Comparison of ENCODE assay signal across 1 cellular context in the genomic region with DNA sequence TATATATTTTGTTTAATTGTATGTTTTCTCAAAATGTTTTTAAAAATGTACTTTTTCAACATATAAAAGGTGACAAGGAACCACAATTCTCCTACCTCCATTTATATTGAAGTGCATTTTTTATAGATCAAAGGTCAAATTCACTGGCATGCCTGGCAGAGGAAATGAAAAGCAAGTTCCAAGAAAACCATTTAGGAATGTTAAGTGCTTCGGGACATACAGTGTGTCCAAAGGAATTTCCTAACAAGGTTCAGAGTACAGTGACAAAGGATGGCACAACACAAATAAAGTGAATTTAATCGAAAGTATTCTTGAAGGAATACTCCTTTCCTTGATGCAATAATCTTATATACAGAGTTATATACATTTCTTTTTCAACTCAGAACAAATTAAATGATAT.
TF ChIP-seq lines count a peak whose summit lies in the region.

No MANE protein-coding gene starts in this region.

TF ChIP-seq in GM23338, 12 proteins besides CTCF, POLR2A, EP300 and RAD21 (continued from another document):
- TF ChIP-seq, protein P1, sequence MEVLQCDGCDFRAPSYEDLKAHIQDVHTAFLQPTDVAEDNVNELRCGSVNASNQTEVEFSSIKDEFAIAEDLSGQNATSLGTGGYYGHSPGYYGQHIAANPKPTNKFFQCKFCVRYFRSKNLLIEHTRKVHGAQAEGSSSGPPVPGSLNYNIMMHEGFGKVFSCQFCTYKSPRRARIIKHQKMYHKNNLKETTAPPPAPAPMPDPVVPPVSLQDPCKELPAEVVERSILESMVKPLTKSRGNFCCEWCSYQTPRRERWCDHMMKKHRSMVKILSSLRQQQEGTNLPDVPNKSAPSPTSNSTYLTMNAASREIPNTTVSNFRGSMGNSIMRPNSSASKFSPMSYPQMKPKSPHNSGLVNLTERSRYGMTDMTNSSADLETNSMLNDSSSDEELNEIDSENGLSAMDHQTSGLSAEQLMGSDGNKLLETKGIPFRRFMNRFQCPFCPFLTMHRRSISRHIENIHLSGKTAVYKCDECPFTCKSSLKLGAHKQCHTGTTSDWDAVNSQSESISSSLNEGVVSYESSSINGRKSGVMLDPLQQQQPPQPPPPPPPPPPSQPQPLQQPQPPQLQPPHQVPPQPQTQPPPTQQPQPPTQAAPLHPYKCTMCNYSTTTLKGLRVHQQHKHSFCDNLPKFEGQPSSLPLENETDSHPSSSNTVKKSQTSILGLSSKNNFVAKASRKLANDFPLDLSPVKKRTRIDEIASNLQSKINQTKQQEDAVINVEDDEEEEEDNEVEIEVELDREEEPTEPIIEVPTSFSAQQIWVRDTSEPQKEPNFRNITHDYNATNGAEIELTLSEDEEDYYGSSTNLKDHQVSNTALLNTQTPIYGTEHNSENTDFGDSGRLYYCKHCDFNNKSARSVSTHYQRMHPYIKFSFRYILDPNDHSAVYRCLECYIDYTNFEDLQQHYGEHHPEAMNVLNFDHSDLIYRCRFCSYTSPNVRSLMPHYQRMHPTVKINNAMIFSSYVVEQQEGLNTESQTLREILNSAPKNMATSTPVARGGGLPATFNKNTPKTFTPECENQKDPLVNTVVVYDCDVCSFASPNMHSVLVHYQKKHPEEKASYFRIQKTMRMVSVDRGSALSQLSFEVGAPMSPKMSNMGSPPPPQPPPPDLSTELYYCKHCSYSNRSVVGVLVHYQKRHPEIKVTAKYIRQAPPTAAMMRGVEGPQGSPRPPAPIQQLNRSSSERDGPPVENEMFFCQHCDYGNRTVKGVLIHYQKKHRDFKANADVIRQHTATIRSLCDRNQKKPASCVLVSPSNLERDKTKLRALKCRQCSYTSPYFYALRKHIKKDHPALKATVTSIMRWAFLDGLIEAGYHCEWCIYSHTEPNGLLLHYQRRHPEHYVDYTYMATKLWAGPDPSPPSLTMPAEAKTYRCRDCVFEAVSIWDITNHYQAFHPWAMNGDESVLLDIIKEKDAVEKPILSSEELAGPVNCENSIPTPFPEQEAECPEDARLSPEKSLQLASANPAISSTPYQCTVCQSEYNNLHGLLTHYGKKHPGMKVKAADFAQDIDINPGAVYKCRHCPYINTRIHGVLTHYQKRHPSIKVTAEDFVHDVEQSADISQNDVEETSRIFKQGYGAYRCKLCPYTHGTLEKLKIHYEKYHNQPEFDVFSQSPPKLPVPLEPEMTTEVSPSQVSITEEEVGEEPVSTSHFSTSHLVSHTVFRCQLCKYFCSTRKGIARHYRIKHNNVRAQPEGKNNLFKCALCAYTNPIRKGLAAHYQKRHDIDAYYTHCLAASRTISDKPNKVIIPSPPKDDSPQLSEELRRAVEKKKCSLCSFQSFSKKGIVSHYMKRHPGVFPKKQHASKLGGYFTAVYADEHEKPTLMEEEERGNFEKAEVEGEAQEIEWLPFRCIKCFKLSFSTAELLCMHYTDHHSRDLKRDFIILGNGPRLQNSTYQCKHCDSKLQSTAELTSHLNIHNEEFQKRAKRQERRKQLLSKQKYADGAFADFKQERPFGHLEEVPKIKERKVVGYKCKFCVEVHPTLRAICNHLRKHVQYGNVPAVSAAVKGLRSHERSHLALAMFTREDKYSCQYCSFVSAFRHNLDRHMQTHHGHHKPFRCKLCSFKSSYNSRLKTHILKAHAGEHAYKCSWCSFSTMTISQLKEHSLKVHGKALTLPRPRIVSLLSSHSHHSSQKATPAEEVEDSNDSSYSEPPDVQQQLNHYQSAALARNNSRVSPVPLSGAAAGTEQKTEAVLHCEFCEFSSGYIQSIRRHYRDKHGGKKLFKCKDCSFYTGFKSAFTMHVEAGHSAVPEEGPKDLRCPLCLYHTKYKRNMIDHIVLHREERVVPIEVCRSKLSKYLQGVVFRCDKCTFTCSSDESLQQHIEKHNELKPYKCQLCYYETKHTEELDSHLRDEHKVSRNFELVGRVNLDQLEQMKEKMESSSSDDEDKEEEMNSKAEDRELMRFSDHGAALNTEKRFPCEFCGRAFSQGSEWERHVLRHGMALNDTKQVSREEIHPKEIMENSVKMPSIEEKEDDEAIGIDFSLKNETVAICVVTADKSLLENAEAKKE (CRISPR knock-in tag; IDR thresholded peaks at IDR 0.05), result no peak
- TF ChIP-seq NANOG (IDR thresholded peaks at IDR 0.05; ENCODE audit: borderline replicate concordance) (no peak), ZNF114 (CRISPR knock-in tag; IDR thresholded peaks at IDR 0.05) (no peak), JUNB (IDR thresholded peaks at IDR 0.05; ENCODE audit: unreplicated experiment) (no peak), ZNF331 (CRISPR knock-in tag; IDR thresholded peaks at IDR 0.05; ENCODE audit: low read depth) (no peak), EZH2 (IDR thresholded peaks at IDR 0.05; ENCODE audit: low read depth, unreplicated experiment) (no peak), STAT1 (IDR thresholded peaks at IDR 0.05; ENCODE audit: unreplicated experiment) (no peak), CREB1 (CRISPR knock-in tag; IDR thresholded peaks at IDR 0.05; ENCODE audit: low read depth) (no peak)
- TF ChIP-seq, protein P2, sequence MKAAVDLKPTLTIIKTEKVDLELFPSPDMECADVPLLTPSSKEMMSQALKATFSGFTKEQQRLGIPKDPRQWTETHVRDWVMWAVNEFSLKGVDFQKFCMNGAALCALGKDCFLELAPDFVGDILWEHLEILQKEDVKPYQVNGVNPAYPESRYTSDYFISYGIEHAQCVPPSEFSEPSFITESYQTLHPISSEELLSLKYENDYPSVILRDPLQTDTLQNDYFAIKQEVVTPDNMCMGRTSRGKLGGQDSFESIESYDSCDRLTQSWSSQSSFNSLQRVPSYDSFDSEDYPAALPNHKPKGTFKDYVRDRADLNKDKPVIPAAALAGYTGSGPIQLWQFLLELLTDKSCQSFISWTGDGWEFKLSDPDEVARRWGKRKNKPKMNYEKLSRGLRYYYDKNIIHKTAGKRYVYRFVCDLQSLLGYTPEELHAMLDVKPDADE (IDR thresholded peaks at IDR 0.05), result no peak
- TF ChIP-seq, protein P3, sequence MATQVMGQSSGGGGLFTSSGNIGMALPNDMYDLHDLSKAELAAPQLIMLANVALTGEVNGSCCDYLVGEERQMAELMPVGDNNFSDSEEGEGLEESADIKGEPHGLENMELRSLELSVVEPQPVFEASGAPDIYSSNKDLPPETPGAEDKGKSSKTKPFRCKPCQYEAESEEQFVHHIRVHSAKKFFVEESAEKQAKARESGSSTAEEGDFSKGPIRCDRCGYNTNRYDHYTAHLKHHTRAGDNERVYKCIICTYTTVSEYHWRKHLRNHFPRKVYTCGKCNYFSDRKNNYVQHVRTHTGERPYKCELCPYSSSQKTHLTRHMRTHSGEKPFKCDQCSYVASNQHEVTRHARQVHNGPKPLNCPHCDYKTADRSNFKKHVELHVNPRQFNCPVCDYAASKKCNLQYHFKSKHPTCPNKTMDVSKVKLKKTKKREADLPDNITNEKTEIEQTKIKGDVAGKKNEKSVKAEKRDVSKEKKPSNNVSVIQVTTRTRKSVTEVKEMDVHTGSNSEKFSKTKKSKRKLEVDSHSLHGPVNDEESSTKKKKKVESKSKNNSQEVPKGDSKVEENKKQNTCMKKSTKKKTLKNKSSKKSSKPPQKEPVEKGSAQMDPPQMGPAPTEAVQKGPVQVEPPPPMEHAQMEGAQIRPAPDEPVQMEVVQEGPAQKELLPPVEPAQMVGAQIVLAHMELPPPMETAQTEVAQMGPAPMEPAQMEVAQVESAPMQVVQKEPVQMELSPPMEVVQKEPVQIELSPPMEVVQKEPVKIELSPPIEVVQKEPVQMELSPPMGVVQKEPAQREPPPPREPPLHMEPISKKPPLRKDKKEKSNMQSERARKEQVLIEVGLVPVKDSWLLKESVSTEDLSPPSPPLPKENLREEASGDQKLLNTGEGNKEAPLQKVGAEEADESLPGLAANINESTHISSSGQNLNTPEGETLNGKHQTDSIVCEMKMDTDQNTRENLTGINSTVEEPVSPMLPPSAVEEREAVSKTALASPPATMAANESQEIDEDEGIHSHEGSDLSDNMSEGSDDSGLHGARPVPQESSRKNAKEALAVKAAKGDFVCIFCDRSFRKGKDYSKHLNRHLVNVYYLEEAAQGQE (IDR thresholded peaks at IDR 0.05; ENCODE audit: unreplicated experiment), result no peak
